ENCODE assay signal across 1 cellular context in the genomic region with DNA sequence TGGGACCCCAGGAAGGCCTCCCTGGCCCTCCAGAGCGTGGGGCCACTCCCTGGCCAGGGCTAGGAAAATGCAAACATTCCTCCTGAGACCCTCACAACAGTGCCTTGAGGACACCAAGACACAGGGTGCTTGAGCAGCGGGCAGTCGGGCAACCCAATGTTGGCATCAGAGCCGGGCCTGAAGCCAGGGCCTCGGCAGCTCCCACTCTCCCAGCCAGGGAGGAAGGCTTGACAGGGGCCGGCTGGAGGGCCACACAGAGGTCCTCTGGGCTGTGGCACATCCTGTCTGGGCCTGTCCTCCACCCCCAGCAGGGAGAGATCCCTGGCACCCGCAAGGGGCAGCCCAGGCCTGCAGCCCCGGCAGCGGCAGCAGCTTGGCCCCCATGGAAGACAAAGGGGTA.
TF ChIP-seq lines count a peak whose summit lies in the region.

No MANE protein-coding gene starts in this region.

TF ChIP-seq in H1, 55 proteins besides CTCF, POLR2A, EP300 and RAD21:
- TF ChIP-seq NRF1 (IDR thresholded peaks at IDR 0.05; ENCODE audit: low read depth, low read length), result no peak
- no peak for TF ChIP-seq RNF2 (IDR thresholded peaks at IDR 0.05; ENCODE audit: borderline replicate concordance, low read depth, low read length, missing control alignments, poor library complexity, severe bottlenecking)
